ENCODE assay signal across 8 cellular contexts in the genomic region with DNA sequence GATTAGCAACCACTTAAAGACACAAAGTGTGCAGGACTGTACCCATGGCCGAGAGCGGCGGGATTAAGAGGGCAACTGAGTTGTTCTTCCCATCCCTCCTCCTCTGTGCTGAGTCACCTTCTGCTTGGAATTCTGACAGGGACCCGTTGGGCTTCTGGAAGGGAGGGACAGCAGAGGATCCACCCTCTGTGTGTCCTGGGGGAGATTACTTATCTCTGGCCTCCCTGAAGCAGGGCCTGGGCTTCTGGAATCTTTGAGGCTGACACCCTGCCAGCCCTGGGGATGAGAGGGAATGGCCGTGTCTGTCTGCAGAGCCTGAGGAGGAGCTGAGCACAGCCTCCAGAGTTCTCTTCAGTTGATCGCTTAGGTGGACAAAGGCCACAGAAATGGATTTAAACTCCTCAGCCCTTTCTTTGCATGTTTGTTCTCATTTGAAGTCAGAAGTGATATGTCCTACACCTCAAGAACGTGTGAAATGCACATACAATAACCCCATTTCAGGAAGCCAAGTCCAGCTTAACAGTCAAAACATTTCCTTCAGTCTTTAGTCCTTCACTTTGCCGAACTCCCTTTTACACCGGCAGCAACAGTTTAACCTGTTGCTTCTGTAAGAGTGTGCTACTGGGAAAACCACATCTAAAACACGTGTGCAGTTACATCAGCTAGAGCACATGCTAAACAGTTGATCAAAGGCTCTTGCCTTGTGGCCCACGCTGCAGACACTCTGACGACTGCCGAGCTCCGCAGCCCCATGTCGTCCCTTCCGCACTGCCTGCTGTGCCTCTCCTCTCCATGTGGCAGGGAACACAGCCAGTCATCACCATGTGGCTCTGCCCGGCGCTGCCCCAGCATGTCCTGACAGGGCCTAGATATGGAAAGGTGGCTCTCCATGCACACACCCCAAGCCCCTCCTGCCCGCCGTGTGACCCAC. TPM values are rescaled to one million over a fixed set of nuclear protein-coding genes. Genes with fewer than 3 reads are reported as not detected.
DNase-seq lines count a peak whose midpoint lies in the region; ATAC-seq and TF ChIP-seq lines count a peak whose summit lies in the region.

No MANE protein-coding gene starts in this region.

- H3K9me3 ChIP-seq in left lung = no peaks in the 10 kb centered on the region

- no peak overlapping the region for H3K4me3 ChIP-seq in left lung

- intact Hi-C loops in left lung (cut with DNase I) = loop anchor here in 1 of 2 donors (10.0 kb wide), 1 partner anchor 145 kb away; no protein-coding TSS in a partner anchor

- peak overlapping the region in 1 of 2 donors; percentile 90 for H3K27ac ChIP-seq in left lung

- DNase-seq in OCI-M1 (lab: John Stamatoyannopoulos, UW) (peak; percentile 27), left lung (no peak), RKO (ENCODE audit: low spot score) (no peak), NCI-H226 (no peak), COLO668 (lab: John Stamatoyannopoulos, UW; ENCODE audit: unreplicated experiment) (no peak)
- peak; percentile 79 for DNase-seq in activated T-cell treated with anti-CD3 and anti-CD28 coated beads, Interleukin-2, amount 50 U/mL, for 1 hour
- peak; percentile 81 for DNase-seq in stimulated activated CD8-positive, alpha-beta memory T cell treated with anti-CD3 and anti-CD28 coated beads, Interleukin-4, amount 100 ng/mL, for 48 hours

- ATAC-seq in left lung (peak; percentile 23), HG03280 (IDR thresholded peaks at IDR 0.05; ENCODE audit: unreplicated experiment) (no peak)

- H3K4me1 ChIP-seq in left lung = peaks cover 0 to 67% of the 10 kb centered on the region in 2 donors

- no peaks in the 10 kb centered on the region for H3K36me3 ChIP-seq in left lung

- no peak for TF ChIP-seq CTCF in left lung (IDR thresholded peaks at IDR 0.05)

- H3K27me3 ChIP-seq in left lung = no peaks in the 10 kb centered on the region

RNA-seq across cellular contexts. Expression of a gene that starts 55.7 kb away (rescaled TPM):
- total RNA-seq in left lung = 10 to 100 TPM; 19.0 to 50.2 TPM

Comparison
In these comparisons a context has a peak if more than half of its experiments do, and no peak if none do; other contexts are left out.
1. DNase-seq: peak in OCI-M1 (single experiment), activated T-cell treated with anti-CD3 and anti-CD28 coated beads, Interleukin-2, amount 50 U/mL, for 1 hour (single experiment) and stimulated activated CD8-positive, alpha-beta memory T cell treated with anti-CD3 and anti-CD28 coated beads, Interleukin-4, amount 100 ng/mL, for 48 hours (single experiment); none in left lung (0 of 2), RKO (single experiment), NCI-H226 (single experiment) and COLO668 (single experiment).